8 cellular contexts compared by ENCODE assay signal in genomic region chr19:49441210-49441959, GRCh38. TPM values are rescaled to one million over a fixed set of nuclear protein-coding genes. Genes with fewer than 3 reads are reported as not detected.
DNase-seq lines count a peak whose midpoint lies in the region; ATAC-seq and TF ChIP-seq lines count a peak whose summit lies in the region.

Gene SLC17A7 (minus strand): TSS chr19:49441527. CDS start chr19:49441379, 148 bp downstream.

- peaks cover 57% of the 10 kb centered on the region for H3K27me3 Mint-ChIP-seq in activated CD8-positive, alpha-beta memory T cell treated with anti-CD3 and anti-CD28 coated beads, Interleukin-2, amount 10 ng/mL, durations not matched to agents 7 days and 5 days
- H3K27me3 Mint-ChIP-seq in naive thymus-derived CD4-positive, alpha-beta T cell = peaks cover 57 to 70% (median 59%) of the 10 kb centered on the region in 5 donors

- H3K4me3 Mint-ChIP-seq in activated CD8-positive, alpha-beta memory T cell treated with anti-CD3 and anti-CD28 coated beads, Interleukin-2, amount 10 ng/mL, durations not matched to agents 7 days and 5 days = peak within 1 kb of the TSS; percentile 78
- peak within 1 kb of the TSS; percentile 75 to 88 (median 83) for H3K4me3 Mint-ChIP-seq in naive thymus-derived CD4-positive, alpha-beta T cell

- H3K9me3 Mint-ChIP-seq in activated CD8-positive, alpha-beta memory T cell treated with anti-CD3 and anti-CD28 coated beads, Interleukin-2, amount 10 ng/mL, durations not matched to agents 7 days and 5 days (ENCODE audit: low read depth) = no peaks in the 10 kb centered on the region
- H3K9me3 Mint-ChIP-seq in naive thymus-derived CD4-positive, alpha-beta T cell = peaks cover 0 to 2% (median 0%) of the 10 kb centered on the region in 11 donors

- no peak within 1 kb of the TSS for H3K27ac ChIP-seq in RWPE2 (ENCODE audit: poor library complexity, severe bottlenecking)
- H3K27ac ChIP-seq in cingulate gyrus (ENCODE audit: low read depth, low read length) = peak within 1 kb of the TSS; percentile 19
- H3K27ac ChIP-seq in naive thymus-derived CD4-positive, alpha-beta T cell (ENCODE audit: low read depth, low read length) = no peak within 1 kb of the TSS

- ATAC-seq in activated CD8-positive, alpha-beta memory T cell treated with anti-CD3 and anti-CD28 coated beads, Interleukin-2, amount 10 ng/mL, durations not matched to agents 7 days and 5 days = peak; percentile 11
- ATAC-seq in RWPE2 (ENCODE audit: low read depth) (no peak), GM21737 (IDR thresholded peaks at IDR 0.05; ENCODE audit: unreplicated experiment) (no peak)
- ATAC-seq in naive thymus-derived CD4-positive, alpha-beta T cell = no peak

- peak within 1 kb of the TSS; percentile 17 for H3K4me3 ChIP-seq in RWPE2 (ENCODE audit: severe bottlenecking)
- no peak within 1 kb of the TSS for H3K4me3 ChIP-seq in naive thymus-derived CD4-positive, alpha-beta T cell (ENCODE audit: low read length)

- no peaks in the 10 kb centered on the region for H3K4me1 ChIP-seq in RWPE2 (ENCODE audit: insufficient read depth, poor library complexity, severe bottlenecking)
- H3K4me1 ChIP-seq in naive thymus-derived CD4-positive, alpha-beta T cell (ENCODE audit: control insufficient read depth in 2 of 2, insufficient read depth in 2 of 2, low read length in 2 of 2) = peaks cover 15 to 18% of the 10 kb centered on the region in 2 donors

- POLR2A ChIA-PET in naive thymus-derived CD4-positive, alpha-beta T cell (lab: Charles Lee) = interaction anchor here (1.0 kb wide), 1 partner anchor 50 kb away, joined by 3 read pairs; no protein-coding TSS in a partner anchor

- H3K4me1 Mint-ChIP-seq in activated CD8-positive, alpha-beta memory T cell treated with anti-CD3 and anti-CD28 coated beads, Interleukin-2, amount 10 ng/mL, durations not matched to agents 7 days and 5 days = peaks cover 41% of the 10 kb centered on the region
- H3K4me1 Mint-ChIP-seq in naive thymus-derived CD4-positive, alpha-beta T cell = peaks cover 30 to 52% (median 32%) of the 10 kb centered on the region in 7 donors

- H3K27me3 ChIP-seq in RWPE2 (ENCODE audit: insufficient read depth, poor library complexity, severe bottlenecking) = peaks cover 60% of the 10 kb centered on the region
- H3K27me3 ChIP-seq in naive thymus-derived CD4-positive, alpha-beta T cell (ENCODE audit: control insufficient read depth in 2 of 2, insufficient read depth in 2 of 2, low read length in 2 of 2) = peaks cover 28 to 49% of the 10 kb centered on the region in 2 donors

- H3K9me3 ChIP-seq in RWPE2 (ENCODE audit: severe bottlenecking) = no peaks in the 10 kb centered on the region
- H3K9me3 ChIP-seq in naive thymus-derived CD4-positive, alpha-beta T cell (ENCODE audit: control insufficient read depth in 2 of 3, low read length in 3 of 3) = no peaks in the 10 kb centered on the region

- DNase-seq in activated CD8-positive, alpha-beta memory T cell treated with anti-CD3 and anti-CD28 coated beads, Interleukin-2, amount 10 ng/mL, durations not matched to agents 7 days and 5 days = peak; percentile 70
- DNase-seq in activated CD8-positive, alpha-beta memory T cell treated with anti-CD3 and anti-CD28 coated beads for 24 hours = no peak
- DNase-seq in RWPE2 (ENCODE audit: low spot score) = no peak
- peak in 1 of 9 donors; percentile 56 for DNase-seq in naive thymus-derived CD4-positive, alpha-beta T cell
- DNase-seq in central memory CD4-positive, alpha-beta T cell = no peak
- DNase-seq in inferior parietal cortex (ENCODE audit: extremely low spot score) = no peak

- CTCF ChIA-PET in activated CD8-positive, alpha-beta memory T cell treated with anti-CD3 and anti-CD28 coated beads, Interleukin-2, amount 10 ng/mL, durations not matched to agents 7 days and 5 days (lab: Charles Lee) = interaction anchor here (0.6 to 2.6 kb wide), 8 partner anchors 13 to 141 kb away, joined by 3 to 31 read pairs (median 4); partner anchors contain the start of gene GFY
- CTCF ChIA-PET in naive thymus-derived CD4-positive, alpha-beta T cell (lab: Charles Lee) = interaction anchor here (0.7 to 4.2 kb wide), 3 partner anchors 29 to 81 kb away, joined by 3 to 28 read pairs (median 6); no protein-coding TSS in a partner anchor

- peaks cover 2% of the 10 kb centered on the region; the same call in 1 of the 2 replicates for H3K36me3 ChIP-seq in RWPE2 (ENCODE audit: low read depth)
- H3K36me3 ChIP-seq in naive thymus-derived CD4-positive, alpha-beta T cell (ENCODE audit: control insufficient read depth in 2 of 3, insufficient read depth in 3 of 3, low read length in 3 of 3) = peaks cover 0 to 6% (median 0%) of the 10 kb centered on the region in 3 experiments

- no peak within 1 kb of the TSS for H3K27ac Mint-ChIP-seq in activated CD8-positive, alpha-beta memory T cell treated with anti-CD3 and anti-CD28 coated beads, Interleukin-2, amount 10 ng/mL, durations not matched to agents 7 days and 5 days
- H3K27ac Mint-ChIP-seq in naive thymus-derived CD4-positive, alpha-beta T cell = peak within 1 kb of the TSS in 8 of 9 donors; percentile 6 to 78 (median 33)

- no peaks in the 10 kb centered on the region for H3K36me3 Mint-ChIP-seq in activated CD8-positive, alpha-beta memory T cell treated with anti-CD3 and anti-CD28 coated beads, Interleukin-2, amount 10 ng/mL, durations not matched to agents 7 days and 5 days
- H3K36me3 Mint-ChIP-seq in naive thymus-derived CD4-positive, alpha-beta T cell = peaks cover 0 to 6% (median 4%) of the 10 kb centered on the region in 5 donors

- intact Hi-C loops in naive thymus-derived CD4-positive, alpha-beta T cell (cut with micrococcal nuclease) = loop anchor here (5.0 to 10.0 kb wide), 3 partner anchors 34 to 297 kb away; no protein-coding TSS in a partner anchor

- no peak for TF ChIP-seq CTCF in RWPE2 (IDR thresholded peaks at IDR 0.05; ENCODE audit: poor library complexity, severe bottlenecking)

RNA-seq across cellular contexts. Expression of gene SLC17A7, which starts in this region (rescaled TPM):
- total RNA-seq in activated CD8-positive, alpha-beta memory T cell treated with anti-CD3 and anti-CD28 coated beads, Interleukin-2, amount 10 ng/mL, durations not matched to agents 7 days and 5 days = under 1 TPM; 0.19 to 0.55 TPM
- total RNA-seq in naive thymus-derived CD4-positive, alpha-beta T cell = under 1 TPM in 2 of 5 experiments, not detected in 3; 0.12 to 0.22 TPM
- not detected for polyA plus RNA-seq in naive thymus-derived CD4-positive, alpha-beta T cell

Comparison
In these comparisons a context has a peak if more than half of its experiments do, and no peak if none do; other contexts are left out.
1. Peak in DNase-seq and ATAC-seq in activated CD8-positive, alpha-beta memory T cell treated with anti-CD3 and anti-CD28 coated beads, Interleukin-2, amount 10 ng/mL, durations not matched to agents 7 days and 5 days; RNA of the gene not detected or under 1 TPM.